ENCODE assay signal across 10 cellular contexts in genomic region chr12:92769124-92769901, GRCh38.
DNase-seq lines count a peak whose midpoint lies in the region; ATAC-seq and TF ChIP-seq lines count a peak whose summit lies in the region.
"Had no signal": no experiment of that assay in that cellular context is flagged by ENCODE, and none has a peak within 500 bp of the region (broad histone marks: within the 10 kb centered on the region; RNA-seq: fewer than 3 reads in every experiment).

No MANE protein-coding gene starts in this region.

- H3K9me3 ChIP-seq in neutrophil (no peaks in the 10 kb centered on the region), body of pancreas (no peaks in the 10 kb centered on the region)

- no peak for TF ChIP-seq POLR2A in body of pancreas (IDR thresholded peaks at IDR 0.05)

- H3K27me3 ChIP-seq in neutrophil (no peaks in the 10 kb centered on the region), body of pancreas (no peaks in the 10 kb centered on the region)

- intact Hi-C loops in body of pancreas (cut with DNase I) = no loop called here
- intact Hi-C loops in left colon (cut with DNase I, micrococcal nuclease) = no loop called here

- H3K27ac ChIP-seq in neutrophil (peak overlapping the region; percentile 61), body of pancreas (no peak overlapping the region)

- DNase-seq in SIG-M5 (lab: John Stamatoyannopoulos, UW) = peak; percentile 60
- no peak for DNase-seq in DMS153 treated with DMSO at 0.1 percent for 48 hours (lab: John Stamatoyannopoulos, UW; ENCODE audit: unreplicated experiment)
- DNase-seq in SHP77 (lab: John Stamatoyannopoulos, UW) = no peak
- no peak for DNase-seq in body of pancreas
- no peak for DNase-seq in left colon
- DNase-seq: caudate nucleus, IMR-90 had no signal

- WGBS in body of pancreas, 2 donors = 82 to 91% methylated on average over 4 of the region's 4 CpGs

- TF ChIP-seq CTCF in neutrophil (IDR thresholded peaks at IDR 0.05) = no peak
- no peak for TF ChIP-seq CTCF in body of pancreas (IDR thresholded peaks at IDR 0.05)

- H3K36me3 ChIP-seq in neutrophil = no peaks in the 10 kb centered on the region
- no peaks in the 10 kb centered on the region for H3K36me3 ChIP-seq in body of pancreas (replicated peaks in 1 of 2; ENCODE audit: insufficient read depth in 1 of 2, low read depth in 2 of 2)

- ATAC-seq in GM19035 (IDR thresholded peaks at IDR 0.05; ENCODE audit: unreplicated experiment) (peak; percentile 84), HG02973 (IDR thresholded peaks at IDR 0.05; ENCODE audit: unreplicated experiment) (peak; percentile 60), body of pancreas (no peak), left colon (no peak)

- peaks cover 33 to 35% of the 10 kb centered on the region in 2 experiments for H3K4me1 ChIP-seq in neutrophil (ENCODE audit: control insufficient read depth in 1 of 2, insufficient read depth in 1 of 2, low read depth in 1 of 2, low read length in 1 of 2)
- H3K4me1 ChIP-seq in body of pancreas = no peaks in the 10 kb centered on the region

- H3K4me3 ChIP-seq in neutrophil (ENCODE audit: low read depth in 1 of 2, low read length in 1 of 2) (no peak overlapping the region), body of pancreas (no peak overlapping the region)

Comparison
In these comparisons a context has a peak if more than half of its experiments do, and no peak if none do; other contexts are left out.
1. ATAC-seq: peak in GM19035 (single experiment) and HG02973 (single experiment); none in body of pancreas (single experiment) and left colon (single experiment).